In the genomic region with DNA sequence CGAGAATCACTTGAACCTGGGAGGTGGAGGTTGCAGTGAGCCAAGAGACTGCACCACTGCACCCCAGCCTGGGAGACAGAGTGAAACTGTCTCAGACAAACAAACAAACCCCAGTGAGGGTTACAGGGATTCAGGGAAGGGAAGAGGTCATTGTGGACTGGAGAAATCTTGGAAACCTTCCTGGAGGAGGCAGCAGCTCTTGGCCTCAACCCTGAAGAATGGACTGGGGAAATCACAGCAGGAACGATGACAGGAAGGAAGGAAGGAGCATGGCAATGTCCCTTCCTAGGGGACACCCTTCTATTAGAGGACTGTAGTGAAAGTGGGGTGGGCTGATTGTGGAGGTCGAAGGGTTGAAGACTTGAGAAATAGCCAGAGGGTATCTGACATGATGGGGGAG, we compare ENCODE assay signal across 18 cellular contexts.
A peak's percentile ranks its signal among the peaks of the same experiment; 100 is the strongest.
DNase-seq lines count a peak whose midpoint lies in the region; ATAC-seq, FAIRE-seq and TF ChIP-seq lines count a peak whose summit lies in the region.
"Had no signal": no experiment of that assay in that cellular context is flagged by ENCODE, and none has a peak within 500 bp of the region (broad histone marks: within the 10 kb centered on the region; RNA-seq: fewer than 3 reads in every experiment).

No MANE protein-coding gene starts in this region.

- H3K9me3 Mint-ChIP-seq in activated naive CD4-positive, alpha-beta T cell treated with anti-CD3 and anti-CD28 coated beads, Interleukin-2, amount 50 U/mL, for 24 hours: no peaks in the 10 kb centered on the region
- H3K9me3 Mint-ChIP-seq in GM23338: no peaks in the 10 kb centered on the region; the same call in 2 of the 3 replicates
- no peaks in the 10 kb centered on the region for H3K9me3 Mint-ChIP-seq in stimulated activated naive CD8-positive, alpha-beta T cell treated with anti-CD3 and anti-CD28 coated beads, Interleukin-15, amount 100 ng/mL, for 72 hours
- H3K9me3 Mint-ChIP-seq: CD8-positive, alpha-beta memory T cell had no signal

- H3K36me3 Mint-ChIP-seq in activated naive CD4-positive, alpha-beta T cell treated with anti-CD3 and anti-CD28 coated beads, Interleukin-2, amount 50 U/mL, for 24 hours: peaks cover 20% of the 10 kb centered on the region
- H3K36me3 Mint-ChIP-seq in GM23338 (ENCODE audit: low read depth): peaks cover 4% of the 10 kb centered on the region; the same call in 2 of the 3 replicates

- H3K4me2 ChIP-seq in GM23338: no peak overlapping the region
- H3K4me2 ChIP-seq in K562 (ENCODE audit: insufficient read depth, low read length): no peak overlapping the region

- no peak overlapping the region for H2AFZ ChIP-seq in GM23338
- no peak overlapping the region for H2AFZ ChIP-seq in K562 (ENCODE audit: low read depth, low read length)

- no TSS peak for BruUV-seq in K562 (replicated peaks; lab: Mats Ljungman, UMichigan)

- ATAC-seq in GM23338: no peak
- ATAC-seq in K562: no peak
- ATAC-seq in stimulated activated naive CD8-positive, alpha-beta T cell treated with anti-CD3 and anti-CD28 coated beads, Interleukin-15, amount 100 ng/mL, for 72 hours: no peak

- 0 out of 2 replicates have a peak, but pooled peaks cover 4% of the 10 kb centered on the region for H3F3A ChIP-seq in GM23338 (replicated peaks; ENCODE audit: low read depth)

- no peaks in the 10 kb centered on the region for H3K9me3 ChIP-seq in K562 (replicated peaks; ENCODE audit: control insufficient read depth, insufficient read depth, low read depth, low read length)
- H3K9me3 ChIP-seq: BE2C, Peyer's patch had no signal

- peaks cover 15% of the 10 kb centered on the region for H3K4me1 ChIP-seq in GM23338 (ENCODE audit: insufficient read depth)
- H3K4me1 ChIP-seq in K562 (replicated peaks in 1 of 2; ENCODE audit: control insufficient read depth in 2 of 2, insufficient read depth in 2 of 2, low read length in 2 of 2): peaks cover 0 to 4% of the 10 kb centered on the region in 2 experiments; a peak in 3 of 5 replicates
- H3K4me1 ChIP-seq: BE2C had no signal

- TF ChIP-seq CTCF in GM23338 (conservative IDR thresholded peaks at IDR 0.05; ENCODE audit: low read depth in 2 of 2): no peak
- no peak for TF ChIP-seq CTCF in K562 (IDR thresholded peaks at IDR 0.05 in 2 of 3, conservative IDR thresholded peaks at IDR 0.05 in 1 of 3; ENCODE audit: insufficient read depth in 2 of 3, low read depth in 1 of 3, low read length in 3 of 3)

- peak overlapping the region; percentile 81 for H3K27ac ChIP-seq in GM23338 (ENCODE audit: low read depth)
- H3K27ac ChIP-seq in K562 (ENCODE audit: extremely low read depth, low read depth, low read length): no peak overlapping the region
- H3K27ac ChIP-seq: Peyer's patch had no signal

- WGBS in K562 (ENCODE audit: insufficient coverage, low coverage, missing lambda C conversion rate): 18% methylated on average over 3 of the region's 3 CpGs

- H3K79me2 ChIP-seq in GM23338 (replicated peaks; ENCODE audit: insufficient read depth): no peaks in the 10 kb centered on the region
- no peaks in the 10 kb centered on the region for H3K79me2 ChIP-seq in K562 (ENCODE audit: control insufficient read depth, insufficient read depth, low read length)

- no peak overlapping the region for H3K4me3 Mint-ChIP-seq in activated naive CD4-positive, alpha-beta T cell treated with anti-CD3 and anti-CD28 coated beads, Interleukin-2, amount 50 U/mL, for 24 hours
- H3K4me3 Mint-ChIP-seq in GM23338: no peak overlapping the region; the same call in 2 of the 3 replicates
- H3K4me3 Mint-ChIP-seq in stimulated activated naive CD8-positive, alpha-beta T cell treated with anti-CD3 and anti-CD28 coated beads, Interleukin-15, amount 100 ng/mL, for 72 hours: no peak overlapping the region

- FAIRE-seq in K562 (lab: Jason Lieb, UNC) (no peak), H54 (lab: Jason Lieb, UNC) (no peak)

- no peak for DNase-seq in activated naive CD4-positive, alpha-beta T cell treated with Interleukin-2 at 50 U/mL for 16 hours
- DNase-seq in GM23338 (ENCODE audit: low spot score) (no peak), K562 (ENCODE audit: extremely low read depth in 1 of 4, low spot score in 3 of 4) (no peak), KG1 (lab: John Stamatoyannopoulos, UW) (no peak), H54 (ENCODE audit: insufficient read length, low spot score) (no peak)
- DNase-seq in stimulated activated naive CD8-positive, alpha-beta T cell treated with anti-CD3 and anti-CD28 coated beads, Interleukin-15, amount 100 ng/mL, for 72 hours: no peak
- DNase-seq: BE2C; CD8-positive, alpha-beta memory T cell; DMS 273 treated with DMSO at 0.1 percent for 48 hours; HCEC 1CT; IMR-90; MV-4-11; NCI-H1417 treated with DMSO at 0.1 percent for 48 hours; NCI-H2029 treated with DMSO at 0.1 percent for 48 hours; NCI-H510A; Peyer's patch; SHP77 treated with DMSO at 0.1 percent for 48 hours had no signal

- no peak overlapping the region for H3K4me3 ChIP-seq in GM23338
- H3K4me3 ChIP-seq in K562: no peak overlapping the region
- H3K4me3 ChIP-seq: Peyer's patch had no signal

- CTCF ChIA-PET in K562 (lab: Yijun Ruan, JAX; ENCODE audit: low intra/inter-chr PET ratio): no interaction called here

- no peaks in the 10 kb centered on the region for H4K20me1 ChIP-seq in GM23338 (replicated peaks; ENCODE audit: insufficient read depth)
- no peaks in the 10 kb centered on the region for H4K20me1 ChIP-seq in K562 (replicated peaks; ENCODE audit: control insufficient read depth, insufficient read depth, low read length)

- no peak overlapping the region; a peak in 1 of 4 replicates for H3K9ac ChIP-seq in K562 (ENCODE audit: insufficient read depth in 1 of 2, low read depth in 2 of 2, low read length in 2 of 2)

- H3K9me2 ChIP-seq in GM23338 (ENCODE audit: insufficient read depth): no peaks in the 10 kb centered on the region

- intact Hi-C loops in K562 (cut with micrococcal nuclease): no loop called here

- TF ChIP-seq POLR2A in K562 (conservative IDR thresholded peaks at IDR 0.05): no peak
- no peak for TF ChIP-seq POLR2A in H54 (IDR thresholded peaks at IDR 0.05; ENCODE audit: low read depth, low read length)

- TF ChIP-seq RAD21 in K562 (CRISPR knock-in tag; conservative IDR thresholded peaks at IDR 0.05 in 1 of 2, IDR thresholded peaks at IDR 0.05 in 1 of 2): no peak

- H3K27me3 Mint-ChIP-seq in activated naive CD4-positive, alpha-beta T cell treated with anti-CD3 and anti-CD28 coated beads, Interleukin-2, amount 50 U/mL, for 24 hours: no peaks in the 10 kb centered on the region
- H3K27me3 Mint-ChIP-seq in GM23338 (ENCODE audit: insufficient read depth, low read depth, poor library complexity): peaks cover 10% of the 10 kb centered on the region
- H3K27me3 Mint-ChIP-seq in stimulated activated naive CD8-positive, alpha-beta T cell treated with anti-CD3 and anti-CD28 coated beads, Interleukin-15, amount 100 ng/mL, for 72 hours: no peaks in the 10 kb centered on the region
- H3K27me3 Mint-ChIP-seq: CD8-positive, alpha-beta memory T cell had no signal

- POLR2A ChIA-PET in K562 (lab: Yijun Ruan, JAX): interaction anchor here (1.7 kb wide), 1 partner anchor 17 kb away, joined by 6 read pairs; no protein-coding TSS in a partner anchor

- peak overlapping the region; percentile 32 for H3K27ac Mint-ChIP-seq in activated naive CD4-positive, alpha-beta T cell treated with anti-CD3 and anti-CD28 coated beads, Interleukin-2, amount 50 U/mL, for 24 hours
- peak overlapping the region; percentile 34; the same call in 1 of the 2 replicates for H3K27ac Mint-ChIP-seq in GM23338
- peak overlapping the region; percentile 21 to 77 for H3K27ac Mint-ChIP-seq in stimulated activated naive CD8-positive, alpha-beta T cell treated with anti-CD3 and anti-CD28 coated beads, Interleukin-15, amount 100 ng/mL, for 72 hours

- no peaks in the 10 kb centered on the region for H3K27me3 ChIP-seq in GM23338 (ENCODE audit: insufficient read depth)
- peaks cover 0 to 4% of the 10 kb centered on the region in 2 experiments; a peak in 2 of 5 replicates for H3K27me3 ChIP-seq in K562 (ENCODE audit: control insufficient read depth in 2 of 2, insufficient read depth in 2 of 2, low read length in 2 of 2)
- H3K27me3 ChIP-seq: BE2C, Peyer's patch had no signal

- H3K36me3 ChIP-seq in GM23338 (ENCODE audit: insufficient read depth) (no peaks in the 10 kb centered on the region; the same call in 1 of the 2 replicates), K562 (ENCODE audit: control insufficient read depth, insufficient read depth, low read length) (no peaks in the 10 kb centered on the region)

- H3K4me1 Mint-ChIP-seq in activated naive CD4-positive, alpha-beta T cell treated with anti-CD3 and anti-CD28 coated beads, Interleukin-2, amount 50 U/mL, for 24 hours: peaks cover 75% of the 10 kb centered on the region
- peaks cover 36% of the 10 kb centered on the region for H3K4me1 Mint-ChIP-seq in GM23338
- H3K4me1 Mint-ChIP-seq in stimulated activated naive CD8-positive, alpha-beta T cell treated with anti-CD3 and anti-CD28 coated beads, Interleukin-15, amount 100 ng/mL, for 72 hours: peaks cover 71% of the 10 kb centered on the region

- TF ChIP-seq EP300 in K562 (IDR thresholded peaks at IDR 0.05; ENCODE audit: low read length): no peak

- H3K9me1 ChIP-seq in K562 (ENCODE audit: control insufficient read depth, insufficient read depth, low read length): no peaks in the 10 kb centered on the region

- in situ Hi-C loops in K562 (cut with MboI): no loop called here

TF ChIP-seq in GM23338, 12 proteins besides CTCF, POLR2A, EP300 and RAD21 (continues in another document):
- TF ChIP-seq ZNF331 (CRISPR knock-in tag; IDR thresholded peaks at IDR 0.05; ENCODE audit: low read depth) (no peak), CREB1 (CRISPR knock-in tag; IDR thresholded peaks at IDR 0.05; ENCODE audit: low read depth) (no peak), JUNB (IDR thresholded peaks at IDR 0.05; ENCODE audit: unreplicated experiment) (no peak), EZH2phosphoT487 (IDR thresholded peaks at IDR 0.05; ENCODE audit: unreplicated experiment) (no peak)

TF ChIP-seq in K562, 482 proteins besides CTCF, POLR2A, EP300 and RAD21:
- TF ChIP-seq KDM1A (IDR thresholded peaks at IDR 0.05): 0 out of 4 replicates have a peak, but pooled peaks of 1 of the 2 experiments have one; percentile 7
- TF ChIP-seq BCOR (IDR thresholded peaks at IDR 0.05): 0 out of 2 replicates have a peak, but pooled peaks have one; percentile 22
- peak; percentile 21 for TF ChIP-seq RBM25 (IDR thresholded peaks at IDR 0.05; ENCODE audit: low read depth, low read length, severe bottlenecking)
- TF ChIP-seq ZFP36 (IDR thresholded peaks at IDR 0.05; ENCODE audit: low read depth, low read length, partially characterized antibody): peak; percentile 94
- no peak for TF ChIP-seq SMAD3 (CRISPR knock-in tag; conservative IDR thresholded peaks at IDR 0.05)
- TF ChIP-seq ZNF551 (CRISPR knock-in tag; IDR thresholded peaks at IDR 0.05): no peak
